Comparison of ENCODE assay signal across 2 cellular contexts in genomic region chr15:49610166-49610918, GRCh38.
TF ChIP-seq lines count a peak whose summit lies in the region.

No MANE protein-coding gene starts in this region.

TF ChIP-seq in H1, 55 proteins besides CTCF, POLR2A, EP300 and RAD21:
- TF ChIP-seq CTBP2 (IDR thresholded peaks at IDR 0.05; ENCODE audit: borderline replicate concordance, insufficient read depth, insufficient read length, low read length) (no peak), POU5F1 (IDR thresholded peaks at IDR 0.05; ENCODE audit: low read depth, low read length) (peak; percentile 65; the same call in 1 of the 2 replicates)
TF ChIP-seq in H1: peak in this region for 1.

TF ChIP-seq in HEK293T, 16 proteins besides CTCF, POLR2A, EP300 and RAD21:
- TF ChIP-seq ARNT (IDR thresholded peaks at IDR 0.05) = no peak
- no peak for TF ChIP-seq BHLHE40 (IDR thresholded peaks at IDR 0.05; ENCODE audit: borderline replicate concordance)
- TF ChIP-seq TARDBP (IDR thresholded peaks at IDR 0.05) = no peak
- TF ChIP-seq LEF1 (IDR thresholded peaks at IDR 0.05; ENCODE audit: borderline replicate concordance) = no peak
- no peak for TF ChIP-seq SP1 (IDR thresholded peaks at IDR 0.05)
- no peak for TF ChIP-seq FOXA1 (IDR thresholded peaks at IDR 0.05)
- no peak for TF ChIP-seq ELF4 (IDR thresholded peaks at IDR 0.05)
- no peak for TF ChIP-seq L3MBTL2 (conservative IDR thresholded peaks at IDR 0.05)
TF ChIP-seq in HEK293T: peak in this region for 0.
